ENCODE assay signal across 1 cellular context in the genomic region with DNA sequence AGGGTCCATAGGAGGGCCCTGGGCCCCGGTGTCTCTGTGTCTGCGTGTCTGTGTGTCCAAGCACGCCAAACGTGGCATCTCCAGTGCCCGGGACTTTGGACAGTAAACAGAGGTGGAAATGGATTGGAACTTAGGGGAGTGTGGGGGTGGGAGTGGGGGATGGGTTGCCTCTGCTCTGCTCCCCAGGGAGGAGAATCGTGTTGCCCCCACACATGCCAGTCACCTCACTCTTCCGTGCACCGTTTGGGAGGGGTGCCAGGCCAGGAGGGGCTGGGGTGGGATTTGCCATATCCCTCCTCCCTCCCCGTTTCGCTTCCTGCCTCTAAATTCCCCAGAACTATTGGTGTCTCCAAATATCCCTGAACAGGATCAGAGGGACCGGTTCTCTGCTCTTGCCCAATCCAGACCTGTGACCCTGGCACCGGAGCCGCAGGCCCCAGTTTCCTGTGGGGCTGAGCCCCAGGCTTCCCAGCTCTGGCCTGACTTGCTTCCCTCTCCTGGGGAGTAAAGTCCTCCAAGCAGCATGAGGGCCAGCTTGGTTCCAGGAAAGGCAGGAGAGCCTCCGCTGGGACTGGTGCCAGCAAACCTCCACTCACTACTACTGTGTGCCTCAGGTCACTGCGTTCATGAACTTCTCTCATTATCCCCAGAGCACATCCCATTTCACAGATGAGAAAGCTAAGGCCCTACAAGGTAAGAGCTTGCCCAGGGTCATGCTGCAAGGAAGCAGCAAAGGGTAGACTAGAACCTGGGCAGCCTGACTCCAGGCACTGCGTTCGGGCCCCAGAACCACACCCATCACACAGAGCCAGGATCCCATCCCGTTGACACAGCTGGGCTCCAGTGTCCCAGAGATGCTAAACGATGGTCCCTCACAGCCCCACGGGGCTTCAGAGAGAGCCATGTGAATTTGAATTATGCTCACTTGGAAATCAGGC.
A peak's percentile ranks its signal among the peaks of the same experiment; 100 is the strongest.
TF ChIP-seq lines count a peak whose summit lies in the region.

ASGR1 (minus strand) TSS at position 54 of the 938 bp plus-strand sequence. CDS start 807 bp downstream, outside the sequence.

TF ChIP-seq in HepG2, 621 proteins besides CTCF, POLR2A, EP300 and RAD21 (continued from another document and continues in another):
- no peak for TF ChIP-seq ATF7 (IDR thresholded peaks at IDR 0.05)
- 0 out of 2 replicates have a peak, but pooled peaks have one; percentile 21 for TF ChIP-seq ATF7 (CRISPR knock-in tag; IDR thresholded peaks at IDR 0.05)
- TF ChIP-seq ZNF12 (CRISPR knock-in tag; IDR thresholded peaks at IDR 0.05), result peak; percentile 47; the same call in 1 of the 2 replicates
- TF ChIP-seq, protein P1, sequence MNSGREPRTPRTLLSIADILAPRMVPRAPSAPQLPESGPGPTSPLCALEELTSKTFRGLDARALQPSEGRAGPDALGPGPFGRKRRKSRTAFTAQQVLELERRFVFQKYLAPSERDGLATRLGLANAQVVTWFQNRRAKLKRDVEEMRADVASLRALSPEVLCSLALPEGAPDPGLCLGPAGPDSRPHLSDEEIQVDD (CRISPR knock-in tag; IDR thresholded peaks at IDR 0.05; ENCODE audit: borderline replicate concordance), result no peak
- no peak for TF ChIP-seq FLYWCH1 (CRISPR knock-in tag; IDR thresholded peaks at IDR 0.05)
- no peak for TF ChIP-seq RBAK (CRISPR knock-in tag; IDR thresholded peaks at IDR 0.05)
- TF ChIP-seq TFDP1 (CRISPR knock-in tag; IDR thresholded peaks at IDR 0.05; ENCODE audit: borderline replicate concordance), result peak; percentile 61; the same call in 1 of the 2 replicates
- TF ChIP-seq TBX2 (CRISPR knock-in tag; IDR thresholded peaks at IDR 0.05; ENCODE audit: borderline replicate concordance), result peak; percentile 86; the same call in 1 of the 2 replicates
- TF ChIP-seq, protein P2, sequence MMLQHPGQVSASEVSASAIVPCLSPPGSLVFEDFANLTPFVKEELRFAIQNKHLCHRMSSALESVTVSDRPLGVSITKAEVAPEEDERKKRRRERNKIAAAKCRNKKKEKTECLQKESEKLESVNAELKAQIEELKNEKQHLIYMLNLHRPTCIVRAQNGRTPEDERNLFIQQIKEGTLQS (CRISPR knock-in tag; IDR thresholded peaks at IDR 0.05), result no peak
- no peak for TF ChIP-seq CC2D1A (CRISPR knock-in tag; IDR thresholded peaks at IDR 0.05)
- no peak for TF ChIP-seq ZNF775 (CRISPR knock-in tag; IDR thresholded peaks at IDR 0.05; ENCODE audit: borderline replicate concordance)
- TF ChIP-seq NFIB (CRISPR knock-in tag; IDR thresholded peaks at IDR 0.05; ENCODE audit: borderline replicate concordance), result peak; percentile 93
- TF ChIP-seq MAFF (IDR thresholded peaks at IDR 0.05; ENCODE audit: low read depth, low read length), result no peak
- TF ChIP-seq, protein P3, sequence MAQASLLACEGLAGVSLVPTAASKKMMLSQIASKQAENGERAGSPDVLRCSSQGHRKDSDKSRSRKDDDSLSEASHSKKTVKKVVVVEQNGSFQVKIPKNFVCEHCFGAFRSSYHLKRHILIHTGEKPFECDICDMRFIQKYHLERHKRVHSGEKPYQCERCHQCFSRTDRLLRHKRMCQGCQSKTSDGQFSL (CRISPR knock-in tag; IDR thresholded peaks at IDR 0.05), result peak; percentile 58; the same call in 1 of the 2 replicates
- TF ChIP-seq BCL3 (CRISPR knock-in tag; IDR thresholded peaks at IDR 0.05), result no peak; the same call in 1 of the 2 replicates
- peak in 1 of 2 experiments; percentile 64; a peak in 2 of 4 replicates for TF ChIP-seq REST (IDR thresholded peaks at IDR 0.05; ENCODE audit: borderline replicate concordance in 1 of 2, low read depth in 1 of 2, low read length in 2 of 2)
- no peak; the same call in 1 of the 2 replicates for TF ChIP-seq REPIN1 (CRISPR knock-in tag; IDR thresholded peaks at IDR 0.05; ENCODE audit: borderline replicate concordance, low read depth)
- TF ChIP-seq SRSF1 (optimal IDR thresholded peaks at IDR 0.05; ENCODE audit: low read depth, low read length), result no peak
- TF ChIP-seq ZBTB21 (CRISPR knock-in tag; IDR thresholded peaks at IDR 0.05), result peak; percentile 32; the same call in 1 of the 2 replicates
- TF ChIP-seq MYC (CRISPR knock-in tag; IDR thresholded peaks at IDR 0.05; ENCODE audit: borderline replicate concordance), result peak; percentile 70
- TF ChIP-seq, protein P4, sequence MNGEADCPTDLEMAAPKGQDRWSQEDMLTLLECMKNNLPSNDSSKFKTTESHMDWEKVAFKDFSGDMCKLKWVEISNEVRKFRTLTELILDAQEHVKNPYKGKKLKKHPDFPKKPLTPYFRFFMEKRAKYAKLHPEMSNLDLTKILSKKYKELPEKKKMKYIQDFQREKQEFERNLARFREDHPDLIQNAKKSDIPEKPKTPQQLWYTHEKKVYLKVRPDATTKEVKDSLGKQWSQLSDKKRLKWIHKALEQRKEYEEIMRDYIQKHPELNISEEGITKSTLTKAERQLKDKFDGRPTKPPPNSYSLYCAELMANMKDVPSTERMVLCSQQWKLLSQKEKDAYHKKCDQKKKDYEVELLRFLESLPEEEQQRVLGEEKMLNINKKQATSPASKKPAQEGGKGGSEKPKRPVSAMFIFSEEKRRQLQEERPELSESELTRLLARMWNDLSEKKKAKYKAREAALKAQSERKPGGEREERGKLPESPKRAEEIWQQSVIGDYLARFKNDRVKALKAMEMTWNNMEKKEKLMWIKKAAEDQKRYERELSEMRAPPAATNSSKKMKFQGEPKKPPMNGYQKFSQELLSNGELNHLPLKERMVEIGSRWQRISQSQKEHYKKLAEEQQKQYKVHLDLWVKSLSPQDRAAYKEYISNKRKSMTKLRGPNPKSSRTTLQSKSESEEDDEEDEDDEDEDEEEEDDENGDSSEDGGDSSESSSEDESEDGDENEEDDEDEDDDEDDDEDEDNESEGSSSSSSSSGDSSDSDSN (CRISPR knock-in tag; IDR thresholded peaks at IDR 0.05), result peak; percentile 95
- no peak for TF ChIP-seq SIN3B (IDR thresholded peaks at IDR 0.05; ENCODE audit: low read length)
- peak; percentile 63; the same call in 1 of the 2 replicates for TF ChIP-seq HMG20B (CRISPR knock-in tag; conservative IDR thresholded peaks at IDR 0.05)
- TF ChIP-seq ZNF761 (CRISPR knock-in tag; conservative IDR thresholded peaks at IDR 0.05), result peak; percentile 47; the same call in 1 of the 2 replicates
- TF ChIP-seq THAP11 (CRISPR knock-in tag; IDR thresholded peaks at IDR 0.05), result peak; percentile 86
- peak; percentile 99 for TF ChIP-seq CHD4 (IDR thresholded peaks at IDR 0.05; ENCODE audit: borderline replicate concordance, low read length)
- TF ChIP-seq CSRNP2 (CRISPR knock-in tag; conservative IDR thresholded peaks at IDR 0.05; ENCODE audit: low read depth), result no peak
- TF ChIP-seq ZNF335 (CRISPR knock-in tag; IDR thresholded peaks at IDR 0.05), result peak; percentile 89
- peak; percentile 94 for TF ChIP-seq ZBTB37 (CRISPR knock-in tag; IDR thresholded peaks at IDR 0.05)
- TF ChIP-seq ZNF883 (CRISPR knock-in tag; IDR thresholded peaks at IDR 0.05; ENCODE audit: not compliant biosample characterization), result no peak
- TF ChIP-seq XBP1 (CRISPR knock-in tag; IDR thresholded peaks at IDR 0.05), result no peak
- peak; percentile 57 for TF ChIP-seq POGZ (CRISPR knock-in tag; IDR thresholded peaks at IDR 0.05)
- TF ChIP-seq YEATS2 (CRISPR knock-in tag; IDR thresholded peaks at IDR 0.05; ENCODE audit: borderline replicate concordance), result peak; percentile 84; the same call in 1 of the 2 replicates
- peak; percentile 79; the same call in 1 of the 2 replicates for TF ChIP-seq ZNF205 (CRISPR knock-in tag; IDR thresholded peaks at IDR 0.05)
- no peak for TF ChIP-seq ZNF782 (CRISPR knock-in tag; IDR thresholded peaks at IDR 0.05; ENCODE audit: borderline replicate concordance)
- peak; percentile 82; the same call in 1 of the 2 replicates for TF ChIP-seq THRA (CRISPR knock-in tag; IDR thresholded peaks at IDR 0.05; ENCODE audit: borderline replicate concordance)
- TF ChIP-seq ZSCAN21 (CRISPR knock-in tag; IDR thresholded peaks at IDR 0.05; ENCODE audit: borderline replicate concordance), result peak; percentile 81; the same call in 1 of the 2 replicates
- TF ChIP-seq, protein P5, sequence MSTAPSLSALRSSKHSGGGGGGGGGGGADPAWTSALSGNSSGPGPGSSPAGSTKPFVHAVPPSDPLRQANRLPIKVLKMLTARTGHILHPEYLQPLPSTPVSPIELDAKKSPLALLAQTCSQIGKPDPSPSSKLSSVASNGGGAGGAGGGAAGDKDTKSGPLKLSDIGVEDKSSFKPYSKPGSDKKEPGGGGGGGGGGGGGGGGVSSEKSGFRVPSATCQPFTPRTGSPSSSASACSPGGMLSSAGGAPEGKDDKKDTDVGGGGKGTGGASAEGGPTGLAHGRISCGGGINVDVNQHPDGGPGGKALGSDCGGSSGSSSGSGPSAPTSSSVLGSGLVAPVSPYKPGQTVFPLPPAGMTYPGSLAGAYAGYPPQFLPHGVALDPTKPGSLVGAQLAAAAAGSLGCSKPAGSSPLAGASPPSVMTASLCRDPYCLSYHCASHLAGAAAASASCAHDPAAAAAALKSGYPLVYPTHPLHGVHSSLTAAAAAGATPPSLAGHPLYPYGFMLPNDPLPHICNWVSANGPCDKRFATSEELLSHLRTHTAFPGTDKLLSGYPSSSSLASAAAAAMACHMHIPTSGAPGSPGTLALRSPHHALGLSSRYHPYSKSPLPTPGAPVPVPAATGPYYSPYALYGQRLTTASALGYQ (CRISPR knock-in tag; IDR thresholded peaks at IDR 0.05), result peak; percentile 21; the same call in 1 of the 2 replicates
- peak; percentile 27; the same call in 1 of the 2 replicates for TF ChIP-seq ZNF598 (CRISPR knock-in tag; IDR thresholded peaks at IDR 0.05; ENCODE audit: borderline replicate concordance)
- TF ChIP-seq RELA (CRISPR knock-in tag; IDR thresholded peaks at IDR 0.05), result 0 out of 2 replicates have a peak, but pooled peaks have one; percentile 60
- no peak for TF ChIP-seq ZNF781 (CRISPR knock-in tag; IDR thresholded peaks at IDR 0.05; ENCODE audit: borderline replicate concordance, not compliant biosample characterization)
